Comparison of ENCODE assay signal across 8 cellular contexts in genomic region chr4:56799824-56800756, GRCh38.
A peak's percentile ranks its signal among the peaks of the same experiment; 100 is the strongest.
DNase-seq lines count a peak whose midpoint lies in the region; ATAC-seq and TF ChIP-seq lines count a peak whose summit lies in the region.

No MANE protein-coding gene starts in this region.

- DNase-seq in NCI-H2196 (lab: John Stamatoyannopoulos, UW; ENCODE audit: unreplicated experiment), result peak; percentile 43
- peak; percentile 6 to 90 (median 65) for DNase-seq in caudate nucleus (lab: John Stamatoyannopoulos, UW)
- DNase-seq in iris pigment epithelial cell (ENCODE audit: low read depth), result peak; percentile 90
- DNase-seq in stimulated activated CD4-positive, alpha-beta T cell treated with anti-CD3 and anti-CD28 coated beads, Interleukin-12 subunit alpha, Interleukin-12 subunit beta, amount 100 ng/mL, for 24 hours (ENCODE audit: low read depth in 2 of 2), result peak; percentile 71 to 78

- TF ChIP-seq CTCF in WI38 (IDR thresholded peaks at IDR 0.05; ENCODE audit: low read depth, low read length), result peak; percentile 83

- peak overlapping the region; percentile 90 for H2AFZ ChIP-seq in ACC112 (ENCODE audit: low read length, unreplicated experiment)

- peak; percentile 82 for ATAC-seq in GM18858 (IDR thresholded peaks at IDR 0.05; ENCODE audit: unreplicated experiment)
- ATAC-seq in HG03103 (IDR thresholded peaks at IDR 0.05; ENCODE audit: low read depth, unreplicated experiment), result peak; percentile 87

- H3K36me3 ChIP-seq in ACC112 (ENCODE audit: insufficient read depth, low read length), result no peaks in the 10 kb centered on the region

- H3K4me3 ChIP-seq in ACC112 (ENCODE audit: low read depth, low read length) (peak overlapping the region; percentile 83), WI38 (ENCODE audit: low read depth, low read length) (peak overlapping the region; percentile 76)

- H3K4me1 ChIP-seq in ACC112 (ENCODE audit: control insufficient read depth, insufficient read depth, low read length, unreplicated experiment), result peaks cover 6% of the 10 kb centered on the region

- H3K79me2 ChIP-seq in ACC112 (ENCODE audit: control insufficient read depth, insufficient read depth, low read length, unreplicated experiment), result no peaks in the 10 kb centered on the region

- peak overlapping the region; percentile 70 for H3K27ac ChIP-seq in ACC112 (ENCODE audit: low read depth, low read length)
- H3K27ac ChIP-seq in caudate nucleus (ENCODE audit: low read depth, low read length), result peak overlapping the region; percentile 59

- H3K27me3 ChIP-seq in ACC112 (ENCODE audit: insufficient read depth, low read length), result no peaks in the 10 kb centered on the region

Comparison
In these comparisons a context has a peak if more than half of its experiments do, and no peak if none do; other contexts are left out.
1. Peak in every context shown above with its lines: DNase-seq, ATAC-seq, H3K4me3 ChIP-seq and H3K27ac ChIP-seq.